In the genomic region with DNA sequence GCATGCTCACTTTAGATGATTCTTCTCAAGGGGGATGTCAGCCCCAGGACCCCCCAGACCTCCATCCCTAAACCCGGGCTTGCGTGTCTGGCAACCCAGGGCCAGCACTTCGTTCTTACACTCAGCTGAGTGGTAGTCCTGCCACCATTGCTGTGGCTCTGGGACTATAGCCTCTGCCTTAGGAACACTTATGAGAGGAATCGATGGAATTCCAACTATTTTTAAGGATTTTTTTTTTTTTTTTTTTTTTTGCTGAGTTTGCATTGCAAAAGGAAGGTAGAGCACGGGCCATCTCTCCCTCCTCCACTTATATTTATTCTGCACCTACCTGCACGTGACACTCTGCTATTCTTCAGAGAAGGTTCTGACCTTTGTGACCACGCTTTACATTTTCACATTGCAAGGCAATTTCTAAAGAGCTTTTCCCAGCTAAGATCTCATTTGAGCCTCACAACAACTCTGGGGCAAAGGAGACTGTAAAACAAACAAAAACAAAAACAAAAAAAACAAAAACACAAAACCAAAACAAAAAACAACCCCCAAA, we compare ENCODE assay signal across 2 cellular contexts.
A peak's percentile ranks its signal among the peaks of the same experiment; 100 is the strongest.
TF ChIP-seq lines count a peak whose summit lies in the region.

No MANE protein-coding gene starts in this region.

TF ChIP-seq in IMR-90, 13 proteins besides CTCF, POLR2A, EP300 and RAD21:
- TF ChIP-seq MAZ (IDR thresholded peaks at IDR 0.05; ENCODE audit: borderline replicate concordance, low read depth, low read length) (no peak), MXI1 (IDR thresholded peaks at IDR 0.05; ENCODE audit: borderline replicate concordance, low read depth, low read length) (no peak), MAFK (IDR thresholded peaks at IDR 0.05; ENCODE audit: low read depth, low read length) (peak; percentile 85)

TF ChIP-seq in H1, 55 proteins besides CTCF, POLR2A, EP300 and RAD21:
- TF ChIP-seq MAFK (IDR thresholded peaks at IDR 0.05; ENCODE audit: low read depth, low read length) (peak; percentile 78), TEAD4 (IDR thresholded peaks at IDR 0.05; ENCODE audit: low read depth, low read length) (peak; percentile 60; the same call in 1 of the 2 replicates), RFX5 (IDR thresholded peaks at IDR 0.05; ENCODE audit: borderline replicate concordance, low read depth, low read length) (no peak)
- TF ChIP-seq, protein P1, sequence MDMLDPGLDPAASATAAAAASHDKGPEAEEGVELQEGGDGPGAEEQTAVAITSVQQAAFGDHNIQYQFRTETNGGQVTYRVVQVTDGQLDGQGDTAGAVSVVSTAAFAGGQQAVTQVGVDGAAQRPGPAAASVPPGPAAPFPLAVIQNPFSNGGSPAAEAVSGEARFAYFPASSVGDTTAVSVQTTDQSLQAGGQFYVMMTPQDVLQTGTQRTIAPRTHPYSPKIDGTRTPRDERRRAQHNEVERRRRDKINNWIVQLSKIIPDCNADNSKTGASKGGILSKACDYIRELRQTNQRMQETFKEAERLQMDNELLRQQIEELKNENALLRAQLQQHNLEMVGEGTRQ (IDR thresholded peaks at IDR 0.05; ENCODE audit: low read length) = 0 out of 2 replicates have a peak, but pooled peaks have one; percentile 9
